In genomic region chr19:662207-662961, GRCh38 we compare ENCODE assay signal across 8 cellular contexts. TPM values are rescaled to one million over a fixed set of nuclear protein-coding genes. Genes with fewer than 3 reads are reported as not detected.
A peak's percentile ranks its signal among the peaks of the same experiment; 100 is the strongest.
DNase-seq lines count a peak whose midpoint lies in the region; ATAC-seq, FAIRE-seq and TF ChIP-seq lines count a peak whose summit lies in the region.

No MANE protein-coding gene starts in this region.

- H3K9me3 Mint-ChIP-seq in CD8-positive, alpha-beta memory T cell: no peaks in the 10 kb centered on the region

- H3K36me3 Mint-ChIP-seq in CD8-positive, alpha-beta memory T cell: peaks cover 0 to 32% (median 0%) of the 10 kb centered on the region in 3 donors

- intact Hi-C loops in pancreas (cut with DNase I): loop anchor here in 1 of 3 donors (10.0 kb wide), 1 partner anchor 72 kb away; no protein-coding TSS in a partner anchor
- intact Hi-C loops in aorta (cut with DNase I): loop anchor here in 1 of 2 donors (2.0 to 10.0 kb wide), 3 partner anchors 18 to 262 kb away; partner anchors contain the start of genes ARID3A and PTBP1

- no peak overlapping the region for H2AFZ ChIP-seq in fibroblast of lung (ENCODE audit: low read length)

- H3K4me1 Mint-ChIP-seq in CD8-positive, alpha-beta memory T cell: peaks cover 24 to 56% (median 30%) of the 10 kb centered on the region in 3 donors

- H3K4me2 ChIP-seq in fibroblast of lung (ENCODE audit: extremely low read depth, insufficient read depth, low read length): peak overlapping the region; percentile 88

- TF ChIP-seq CTCF in NB4 (IDR thresholded peaks at IDR 0.05; ENCODE audit: low read depth, low read length): no peak
- no peak for TF ChIP-seq CTCF in fibroblast of lung (conservative IDR thresholded peaks at IDR 0.05 in 1 of 2, IDR thresholded peaks at IDR 0.05 in 1 of 2; ENCODE audit: low read depth in 1 of 2, low read length in 2 of 2)
- TF ChIP-seq CTCF in pancreas (IDR thresholded peaks at IDR 0.05): no peak

- H3K9ac ChIP-seq in fibroblast of lung (ENCODE audit: insufficient read depth, low read length): peak overlapping the region; percentile 73

- peak overlapping the region; percentile 98 to 99 (median 98) for H3K4me3 Mint-ChIP-seq in CD8-positive, alpha-beta memory T cell

- H3K27me3 ChIP-seq in CD8-positive, alpha-beta memory T cell (ENCODE audit: insufficient read depth, low read length, poor library complexity, severe bottlenecking): no peaks in the 10 kb centered on the region
- no peaks in the 10 kb centered on the region for H3K27me3 ChIP-seq in fibroblast of lung (ENCODE audit: control insufficient read depth, insufficient read depth, low read length)
- no peaks in the 10 kb centered on the region for H3K27me3 ChIP-seq in pancreas
- no peaks in the 10 kb centered on the region for H3K27me3 ChIP-seq in aorta (ENCODE audit: control insufficient read depth in 1 of 2, insufficient read depth in 2 of 2, low read length in 1 of 2)

- WGBS in pancreas, 2 donors: 0 to 1% methylated on average over 60 to 81 of the region's 81 CpGs
- WGBS in aorta, 2 donors: 0% methylated on average over 54 to 81 of the region's 81 CpGs

- H3K36me3 ChIP-seq in CD8-positive, alpha-beta memory T cell (ENCODE audit: insufficient read depth, low read length): no peaks in the 10 kb centered on the region
- H3K36me3 ChIP-seq in fibroblast of lung (ENCODE audit: control insufficient read depth, insufficient read depth, low read length): peaks cover 6% of the 10 kb centered on the region
- H3K36me3 ChIP-seq in pancreas: no peaks in the 10 kb centered on the region
- H3K36me3 ChIP-seq in aorta (ENCODE audit: control insufficient read depth in 1 of 2, insufficient read depth in 2 of 2, low read length in 1 of 2): no peaks in the 10 kb centered on the region

- CTCF ChIA-PET in CD8-positive, alpha-beta memory T cell (lab: Charles Lee): interaction anchor here (1.4 to 2.2 kb wide), 2 partner anchors 14 to 17 kb away, joined by 3 to 8 read pairs; no protein-coding TSS in a partner anchor

- peak overlapping the region; percentile 91 for H3K27ac ChIP-seq in CD8-positive, alpha-beta memory T cell (ENCODE audit: low read depth, low read length)
- H3K27ac ChIP-seq in fibroblast of lung (ENCODE audit: insufficient read depth, low read length): peak overlapping the region; percentile 64
- peak overlapping the region; percentile 56 to 85 (median 66) for H3K27ac ChIP-seq in pancreas
- no peak overlapping the region for H3K27ac ChIP-seq in aorta (ENCODE audit: low read depth in 1 of 2, low read length in 2 of 2)

- no peaks in the 10 kb centered on the region for H3K9me3 ChIP-seq in CD8-positive, alpha-beta memory T cell (ENCODE audit: low read length)
- H3K9me3 ChIP-seq in fibroblast of lung (ENCODE audit: control insufficient read depth, insufficient read depth, low read depth, low read length): no peaks in the 10 kb centered on the region
- no peaks in the 10 kb centered on the region for H3K9me3 ChIP-seq in pancreas
- H3K9me3 ChIP-seq in aorta (ENCODE audit: control insufficient read depth, low read length): no peaks in the 10 kb centered on the region

- DNase-seq in CD8-positive, alpha-beta memory T cell: peak; percentile 63 to 86 (median 74)
- DNase-seq in NB4 (ENCODE audit: low read depth) (peak; percentile 63), fibroblast of lung (ENCODE audit: low read depth in 2 of 2) (peak in 1 of 2 donors; percentile 51), pancreas (peak in 5 of 6 donors; percentile 59 to 88 (median 75)), aorta (no peak)
- peak; percentile 68 for DNase-seq in activated T-cell treated with anti-CD3 and anti-CD28 coated beads, Interleukin-2, amount 50 U/mL, for 1 hour

- POLR2A ChIA-PET in CD8-positive, alpha-beta memory T cell (lab: Charles Lee): interaction anchor here (0.9 to 2.5 kb wide), 5 partner anchors 15 to 130 kb away, joined by 3 to 20 read pairs (median 3); partner anchors contain the start of genes CDC34 and POLRMT

- H4K20me1 ChIP-seq in fibroblast of lung (ENCODE audit: control insufficient read depth, extremely low read depth, insufficient read depth, low read length): peaks cover 3% of the 10 kb centered on the region

- H3K4me3 ChIP-seq in CD8-positive, alpha-beta memory T cell (ENCODE audit: low read length): peak overlapping the region; percentile 84
- H3K4me3 ChIP-seq in NB4 (ENCODE audit: low read depth, low read length): peak overlapping the region; percentile 80
- H3K4me3 ChIP-seq in fibroblast of lung (replicated peaks in 1 of 4; ENCODE audit: control extremely low read depth in 1 of 4, insufficient read depth in 1 of 4, low read depth in 3 of 4, low read length in 4 of 4): peak overlapping the region; percentile 45 to 80 (median 70)
- H3K4me3 ChIP-seq in pancreas: peak overlapping the region; percentile 80 to 100 (median 98)
- H3K4me3 ChIP-seq in aorta (ENCODE audit: low read length in 2 of 2): peak overlapping the region; percentile 36 to 94

- H3K79me2 ChIP-seq in fibroblast of lung (ENCODE audit: control insufficient read depth, insufficient read depth, low read length): peaks cover 55% of the 10 kb centered on the region

- peak; percentile 12 for ATAC-seq in GM21423 (IDR thresholded peaks at IDR 0.05; ENCODE audit: unreplicated experiment)
- peak in 2 of 4 donors; percentile 11 to 28 for ATAC-seq in pancreas
- ATAC-seq in aorta (ENCODE audit: low FRiP score): no peak
- ATAC-seq in HG03469 (IDR thresholded peaks at IDR 0.05; ENCODE audit: unreplicated experiment): no peak

- no peak for FAIRE-seq in pancreas (lab: Jason Lieb, UNC)

- peak; percentile 21 for TF ChIP-seq POLR2A in NB4 (IDR thresholded peaks at IDR 0.05; ENCODE audit: extremely low read depth, insufficient read length)

- peak overlapping the region; percentile 96 to 100 (median 100) for H3K27ac Mint-ChIP-seq in CD8-positive, alpha-beta memory T cell

- H3K27me3 Mint-ChIP-seq in CD8-positive, alpha-beta memory T cell: peaks cover 0 to 3% of the 10 kb centered on the region in 2 donors

- H3K4me1 ChIP-seq in CD8-positive, alpha-beta memory T cell (ENCODE audit: insufficient read depth, low read length): peaks cover 46% of the 10 kb centered on the region
- H3K4me1 ChIP-seq in fibroblast of lung (ENCODE audit: control insufficient read depth, extremely low read depth, insufficient read depth, low read length) (peaks cover 4% of the 10 kb centered on the region), pancreas (peaks cover 0 to 22% (median 8%) of the 10 kb centered on the region in 3 donors), aorta (ENCODE audit: control insufficient read depth in 1 of 2, insufficient read depth in 2 of 2, low read length in 2 of 2) (no peaks in the 10 kb centered on the region)

RNA-seq across cellular contexts. Expression of gene RNF126, which starts 0.6 kb away (rescaled TPM):
- total RNA-seq in CD8-positive, alpha-beta memory T cell: 10 to 100 TPM; 89.6 to 95.5 TPM
- 100.0 TPM for polyA plus RNA-seq in CD8-positive, alpha-beta memory T cell
- total RNA-seq in fibroblast of lung: 12.1 and 18.0 TPM in 2 replicates
- 7.8 and 10.7 TPM in 2 replicates for polyA plus RNA-seq in fibroblast of lung
- 23.5 and 35.0 TPM in 2 replicates for polyA plus RNA-seq in fibroblast of lung (2012)
- polyA minus RNA-seq in fibroblast of lung (ENCODE audit: low replicate concordance): 9.1 and 10.1 TPM in 2 replicates
- 10 to 100 TPM; 11.9 to 21.5 (median 16.5) TPM for total RNA-seq in pancreas
- polyA plus RNA-seq in pancreas: 10 to 100 TPM; 31.7 to 33.7 TPM
- 10 to 100 TPM; 26.7 to 26.9 TPM for total RNA-seq in aorta
- polyA plus RNA-seq in aorta: 10 to 100 TPM; 18.3 to 38.5 TPM

RNA-seq across cellular contexts. Expression of gene FSTL3, which starts 13.8 kb away (rescaled TPM):
- 1 to 10 TPM; 7.7 to 8.0 TPM for total RNA-seq in CD8-positive, alpha-beta memory T cell
- polyA plus RNA-seq in CD8-positive, alpha-beta memory T cell: 0.81 TPM
- total RNA-seq in fibroblast of lung (26.8 and 36.5 TPM in 2 replicates), pancreas (100 to 1,000 TPM in 1 of 6 donors, 10 to 100 TPM in 3, 1 to 10 TPM in 2; 6.6 to 148 (median 18.4) TPM), aorta (100 to 1,000 TPM; 116 to 134 TPM)
- polyA plus RNA-seq in fibroblast of lung (10.2 and 18.6 TPM in 2 replicates), pancreas (100 to 1,000 TPM in 1 of 2 donors, 10 to 100 TPM in 1; 24.1 to 119 TPM), aorta (10 to 100 TPM; 40.6 to 80.1 TPM)
- polyA plus RNA-seq in fibroblast of lung (2012): 16.7 and 28.3 TPM in 2 replicates
- polyA minus RNA-seq in fibroblast of lung (ENCODE audit: low replicate concordance): 11.8 and 20.3 TPM in 2 replicates

RNA-seq across cellular contexts. Expression of gene FGF22, which starts 22.7 kb away (rescaled TPM):
- under 1 TPM; 0.20 to 0.22 TPM for total RNA-seq in CD8-positive, alpha-beta memory T cell
- not detected for polyA plus RNA-seq in CD8-positive, alpha-beta memory T cell
- total RNA-seq in fibroblast of lung (under 0.01 TPM in 1 of 2 replicates, not detected in the other), pancreas (under 1 TPM in 4 of 6 donors, not detected in 2; 0.12 to 0.25 (median 0.23) TPM), aorta (under 1 TPM; 0.36 to 0.45 TPM)
- polyA plus RNA-seq in fibroblast of lung (0.06 TPM in 1 of 2 replicates, not detected in the other), pancreas (under 1 TPM; 0.45 to 0.53 TPM), aorta (1 to 10 TPM in 1 of 2 donors, under 1 TPM in 1; 0.63 to 4.8 TPM)
- polyA plus RNA-seq in fibroblast of lung (2012): 0.24 TPM in 1 of 2 replicates, not detected in the other
- polyA minus RNA-seq in fibroblast of lung (ENCODE audit: low replicate concordance): not detected in 2 replicates

RNA-seq across cellular contexts. Expression of gene POLRMT, which starts 29.0 kb away (rescaled TPM):
- total RNA-seq in CD8-positive, alpha-beta memory T cell: 10 to 100 TPM; 75.2 to 77.3 TPM
- 58.8 TPM for polyA plus RNA-seq in CD8-positive, alpha-beta memory T cell
- total RNA-seq in fibroblast of lung: 17.2 and 21.5 TPM in 2 replicates
- polyA plus RNA-seq in fibroblast of lung: 7.3 and 13.5 TPM in 2 replicates
- polyA plus RNA-seq in fibroblast of lung (2012): 24.2 and 33.4 TPM in 2 replicates
- polyA minus RNA-seq in fibroblast of lung (ENCODE audit: low replicate concordance): 115 and 194 TPM in 2 replicates
- total RNA-seq in pancreas: 10 to 100 TPM; 19.3 to 34.7 (median 24.7) TPM
- 100 to 1,000 TPM in 1 of 2 donors, 10 to 100 TPM in 1; 95.3 to 101 TPM for polyA plus RNA-seq in pancreas
- total RNA-seq in aorta: 10 to 100 TPM; 19.9 to 33.3 TPM
- polyA plus RNA-seq in aorta: 10 to 100 TPM; 10.1 to 76.6 TPM

RNA-seq across cellular contexts. Expression of gene PRSS57, which starts 32.9 kb away (rescaled TPM):
- not detected for total RNA-seq in CD8-positive, alpha-beta memory T cell
- not detected for polyA plus RNA-seq in CD8-positive, alpha-beta memory T cell
- total RNA-seq in fibroblast of lung (not detected in 2 replicates), pancreas (not detected), aorta (not detected)
- polyA plus RNA-seq in fibroblast of lung (not detected in 2 replicates), pancreas (not detected), aorta (not detected)
- polyA plus RNA-seq in fibroblast of lung (2012): not detected in 2 replicates
- not detected in 2 replicates for polyA minus RNA-seq in fibroblast of lung (ENCODE audit: low replicate concordance)

Comparison
In these comparisons a context has a peak if more than half of its experiments do, and no peak if none do; other contexts are left out.
1. DNase-seq: peak in CD8-positive, alpha-beta memory T cell (5 of 5), NB4 (single experiment), activated T-cell treated with anti-CD3 and anti-CD28 coated beads, Interleukin-2, amount 50 U/mL, for 1 hour (single experiment) and pancreas (5 of 6); none in aorta (0 of 2).
2. H3K27ac ChIP-seq: peak in CD8-positive, alpha-beta memory T cell (single experiment), fibroblast of lung (single experiment) and pancreas (4 of 4); none in aorta (0 of 2).
3. Peak in every context shown above with its lines, with median percentiles within 50 percentile points of each other: H3K4me3 ChIP-seq.